Comparison of ENCODE assay signal across 9 cellular contexts in genomic region chr5:115460476-115460875, GRCh38.
DNase-seq lines count a peak whose midpoint lies in the region; ATAC-seq lines count a peak whose summit lies in the region.
"Had no signal": no experiment of that assay in that cellular context is flagged by ENCODE, and none has a peak within 500 bp of the region (broad histone marks: within the 10 kb centered on the region; RNA-seq: fewer than 3 reads in every experiment).

No MANE protein-coding gene starts in this region.

- H3K27ac Mint-ChIP-seq in activated naive CD8-positive, alpha-beta T cell treated with anti-CD3 and anti-CD28 coated beads, Interleukin-2, amount 50 U/mL, for 24 hours = no peak overlapping the region
- H3K27ac Mint-ChIP-seq: activated naive CD8-positive, alpha-beta T cell had no signal

- H3K79me2 ChIP-seq in ACC112 (ENCODE audit: control insufficient read depth, insufficient read depth, low read length, unreplicated experiment) = no peaks in the 10 kb centered on the region

- H3K4me1 Mint-ChIP-seq in activated naive CD8-positive, alpha-beta T cell treated with anti-CD3 and anti-CD28 coated beads, Interleukin-2, amount 50 U/mL, for 24 hours = peaks cover 4% of the 10 kb centered on the region

- peak; percentile 70 for ATAC-seq in GM18868 (IDR thresholded peaks at IDR 0.05; ENCODE audit: unreplicated experiment)
- peak; percentile 66 for ATAC-seq in HG03159 (IDR thresholded peaks at IDR 0.05; ENCODE audit: unreplicated experiment)
- peak; percentile 58 for ATAC-seq in activated naive CD8-positive, alpha-beta T cell treated with anti-CD3 and anti-CD28 coated beads, Interleukin-2, amount 50 U/mL, for 24 hours
- ATAC-seq in GM19397 (IDR thresholded peaks at IDR 0.05; ENCODE audit: unreplicated experiment) = no peak

- DNase-seq in activated naive CD8-positive, alpha-beta T cell treated with anti-CD3 and anti-CD28 coated beads, Interleukin-2, amount 50 U/mL, for 24 hours = peak; percentile 11
- DNase-seq in non-pigmented ciliary epithelial cell (ENCODE audit: low read depth) (peak; percentile 53), NCI-H1436 treated with DMSO at 0.1 percent for 48 hours (lab: John Stamatoyannopoulos, UW) (no peak), T-helper 9 cell (no peak)

- no peaks in the 10 kb centered on the region for H3K9me3 Mint-ChIP-seq in activated naive CD8-positive, alpha-beta T cell treated with anti-CD3 and anti-CD28 coated beads, Interleukin-2, amount 50 U/mL, for 24 hours

- peaks cover 93% of the 10 kb centered on the region for H3K4me1 ChIP-seq in ACC112 (ENCODE audit: control insufficient read depth, insufficient read depth, low read length, unreplicated experiment)

- peaks cover 19% of the 10 kb centered on the region for H3K27me3 Mint-ChIP-seq in activated naive CD8-positive, alpha-beta T cell treated with anti-CD3 and anti-CD28 coated beads, Interleukin-2, amount 50 U/mL, for 24 hours

- no peak overlapping the region for H2AFZ ChIP-seq in ACC112 (ENCODE audit: low read length, unreplicated experiment)

- H3K27ac ChIP-seq in ACC112 (ENCODE audit: low read depth, low read length) = peak overlapping the region; percentile 96

- H3K36me3 Mint-ChIP-seq in activated naive CD8-positive, alpha-beta T cell treated with anti-CD3 and anti-CD28 coated beads, Interleukin-2, amount 50 U/mL, for 24 hours (ENCODE audit: low read depth) = no peaks in the 10 kb centered on the region
- H3K36me3 Mint-ChIP-seq: activated naive CD8-positive, alpha-beta T cell had no signal

- peak overlapping the region; percentile 30; the same call in 1 of the 2 replicates for H3K4me3 ChIP-seq in ACC112 (ENCODE audit: low read depth, low read length)

- no peak overlapping the region for H3K4me3 Mint-ChIP-seq in activated naive CD8-positive, alpha-beta T cell treated with anti-CD3 and anti-CD28 coated beads, Interleukin-2, amount 50 U/mL, for 24 hours
- H3K4me3 Mint-ChIP-seq: activated naive CD8-positive, alpha-beta T cell had no signal

- no peaks in the 10 kb centered on the region for H3K36me3 ChIP-seq in ACC112 (ENCODE audit: insufficient read depth, low read length)

- H3K27me3 ChIP-seq in ACC112 (ENCODE audit: insufficient read depth, low read length) = no peaks in the 10 kb centered on the region

Comparison
In these comparisons a context has a peak if more than half of its experiments do, and no peak if none do; other contexts are left out.
1. DNase-seq: peak in activated naive CD8-positive, alpha-beta T cell treated with anti-CD3 and anti-CD28 coated beads, Interleukin-2, amount 50 U/mL, for 24 hours (single experiment) and non-pigmented ciliary epithelial cell (single experiment); none in NCI-H1436 treated with DMSO at 0.1 percent for 48 hours (single experiment) and T-helper 9 cell (single experiment).